12 cellular contexts compared by ENCODE assay signal in genomic region chr12:121964813-121965643, GRCh38. TPM values are rescaled to one million over a fixed set of nuclear protein-coding genes. Genes with fewer than 3 reads are reported as not detected.
DNase-seq lines count a peak whose midpoint lies in the region; ATAC-seq, FAIRE-seq and TF ChIP-seq lines count a peak whose summit lies in the region.
"Had no signal": no experiment of that assay in that cellular context is flagged by ENCODE, and none has a peak within 500 bp of the region (broad histone marks: within the 10 kb centered on the region; RNA-seq: fewer than 3 reads in every experiment).

No MANE protein-coding gene starts in this region.

- peaks cover 4% of the 10 kb centered on the region for H3K4me1 ChIP-seq in IMR-90 (ENCODE audit: control insufficient read depth, insufficient read depth, low read length)
- peaks cover 0 to 28% (median 9%) of the 10 kb centered on the region in 6 donors for H3K4me1 ChIP-seq in spleen

- peaks cover 0 to 5% of the 10 kb centered on the region in 2 experiments; a peak in 1 of 4 replicates for H3K79me1 ChIP-seq in IMR-90 (ENCODE audit: low read depth in 1 of 2, low read length in 2 of 2)

- H3K36me3 ChIP-seq in IMR-90 (ENCODE audit: control insufficient read depth, insufficient read depth, low read length) (peaks cover 22% of the 10 kb centered on the region; the same call in 1 of the 2 replicates), bronchial epithelial cell (ENCODE audit: control insufficient read depth, insufficient read depth, low read length) (peaks cover 26% of the 10 kb centered on the region), spleen (peaks cover 0 to 6% (median 0%) of the 10 kb centered on the region in 6 donors)

- no TSS peak for BruUV-seq in IMR-90 (replicated peaks; lab: Mats Ljungman, UMichigan)

- in situ Hi-C loops in IMR-90 (cut with MboI; ENCODE audit: low sequenced_read_pairs): no loop called here

- ATAC-seq in IMR-90 (ENCODE audit: low read depth) (peak; percentile 67), GM21447 (IDR thresholded peaks at IDR 0.05; ENCODE audit: unreplicated experiment) (no peak)
- ATAC-seq: GM23338; stimulated activated naive CD8-positive, alpha-beta T cell treated with anti-CD3 and anti-CD28 coated beads, Interleukin-15, amount 100 ng/mL, for 72 hours had no signal

- H3K56ac ChIP-seq in IMR-90 (ENCODE audit: extremely low read depth, insufficient read depth, low read length): no peak overlapping the region

- no peak overlapping the region for H3K4me3 ChIP-seq in IMR-90 (ENCODE audit: insufficient read depth, low read depth, low read length)
- no peak overlapping the region for H3K4me3 ChIP-seq in bronchial epithelial cell (ENCODE audit: low read depth, low read length)
- H3K4me3 ChIP-seq in spleen: no peak overlapping the region
- H3K4me3 ChIP-seq: GM23338 had no signal

- H4K5ac ChIP-seq in IMR-90 (ENCODE audit: low read depth, low read length): no peak overlapping the region

- no peak for TF ChIP-seq RAD21 in IMR-90 (IDR thresholded peaks at IDR 0.05; ENCODE audit: low read length)

- TF ChIP-seq CTCF in IMR-90 (conservative IDR thresholded peaks at IDR 0.05; ENCODE audit: low read depth, low read length): no peak
- no peak for TF ChIP-seq CTCF in bronchial epithelial cell (IDR thresholded peaks at IDR 0.05; ENCODE audit: insufficient read depth, low read length, severe bottlenecking)
- no peak for TF ChIP-seq CTCF in spleen (IDR thresholded peaks at IDR 0.05 in 8 of 11, conservative IDR thresholded peaks at IDR 0.05 in 3 of 11)

- H3K9me3 ChIP-seq in IMR-90 (ENCODE audit: control insufficient read depth, insufficient read depth, low read length) (no peaks in the 10 kb centered on the region), spleen (no peaks in the 10 kb centered on the region)

- POLR2A ChIA-PET in IMR-90 (lab: Charles Lee; ENCODE audit: unreplicated experiment): interaction anchor here (0.6 kb wide), 1 partner anchor 237 kb away, joined by 6 read pairs; no protein-coding TSS in a partner anchor

- no peak overlapping the region for H2BK5ac ChIP-seq in IMR-90 (ENCODE audit: low read depth, low read length, poor library complexity, severe bottlenecking)

- dilution Hi-C loops in IMR-90 (cut with HindIII; ENCODE audit: low sequenced_read_pairs, unreplicated experiment): no loop called here

- H2BK15ac ChIP-seq in IMR-90 (ENCODE audit: low read depth, low read length): no peak overlapping the region

- H3K27me3 ChIP-seq in IMR-90 (ENCODE audit: control insufficient read depth, insufficient read depth, low read length) (no peaks in the 10 kb centered on the region), bronchial epithelial cell (ENCODE audit: control insufficient read depth, insufficient read depth, low read length) (no peaks in the 10 kb centered on the region), spleen (replicated peaks in 1 of 7) (no peaks in the 10 kb centered on the region)

- H2AK5ac ChIP-seq in IMR-90 (ENCODE audit: low read depth, low read length): no peak overlapping the region

- no peak overlapping the region for H2BK20ac ChIP-seq in IMR-90 (ENCODE audit: low read depth, low read length)

- CTCF ChIA-PET in IMR-90 (lab: Yijun Ruan, JAX): no interaction called here

- TF ChIP-seq POLR2A in IMR-90 (IDR thresholded peaks at IDR 0.05; ENCODE audit: low read depth, low read length) (no peak), spleen (IDR thresholded peaks at IDR 0.05) (no peak)

- no peak overlapping the region for H3K4ac ChIP-seq in IMR-90 (ENCODE audit: low read depth, low read length)

- H3K27ac ChIP-seq in IMR-90 (ENCODE audit: insufficient read depth, low read length) (no peak overlapping the region), spleen (no peak overlapping the region)

- H4K20me1 ChIP-seq in IMR-90 (ENCODE audit: insufficient read depth, low read length): no peaks in the 10 kb centered on the region

- no peak overlapping the region for H4K8ac ChIP-seq in IMR-90 (ENCODE audit: low read depth in 2 of 2, low read length in 2 of 2)

- FAIRE-seq in bronchial epithelial cell (lab: Jason Lieb, UNC): no peak

- no peak overlapping the region for H2AFZ ChIP-seq in IMR-90 (replicated peaks; ENCODE audit: low read length, poor library complexity)
- H2AFZ ChIP-seq: GM23338 had no signal

- WGBS in IMR-90 (ENCODE audit: extremely low coverage in 2 of 2, insufficient read length in 1 of 2), 2 experiments: no CpG with 5 or more reads among the region's 9 CpGs
- 59 to 74% (median 70%) methylated on average over 9 of the region's 9 CpGs for WGBS in spleen, 5 donors

- intact Hi-C loops in IMR-90 (cut with micrococcal nuclease): no loop called here
- intact Hi-C loops in spleen (cut with DNase I; ENCODE audit: low total_unique reads): no loop called here

- H3K9ac ChIP-seq in IMR-90 (ENCODE audit: low read depth, low read length): no peak overlapping the region

- H3K9me1 ChIP-seq in IMR-90 (ENCODE audit: insufficient read depth, low read length): peaks cover 9% of the 10 kb centered on the region

- no peak overlapping the region for H3K23ac ChIP-seq in IMR-90 (ENCODE audit: low read depth, low read length)

- H2AK9ac ChIP-seq in IMR-90 (replicated peaks; ENCODE audit: low read depth, low read length, poor library complexity): no peak overlapping the region

- no peak overlapping the region for H3K14ac ChIP-seq in IMR-90 (replicated peaks; ENCODE audit: low read depth, low read length)

- H3K4me2 ChIP-seq in IMR-90 (ENCODE audit: low read depth, low read length): peak overlapping the region; percentile 6; the same call in 1 of the 2 replicates
- H3K4me2 ChIP-seq: GM23338 had no signal

- no peak overlapping the region for H3K18ac ChIP-seq in IMR-90 (ENCODE audit: low read depth, low read length)

- no peak overlapping the region for H2BK120ac ChIP-seq in IMR-90 (ENCODE audit: low read depth, low read length)

- DNase-seq in COLO829 (ENCODE audit: low spot score) (peak; percentile 70), IMR-90 (peak; percentile 61), bronchial epithelial cell (ENCODE audit: low read depth) (peak; percentile 17), myocyte (ENCODE audit: low read depth) (peak; percentile 57), NCI-H2227 treated with DMSO at 0.1 percent for 48 hours (lab: John Stamatoyannopoulos, UW) (no peak), inferior parietal cortex (ENCODE audit: extremely low spot score) (no peak), spleen (no peak)
- DNase-seq: activated effector memory CD4-positive, alpha-beta T cell treated with Interleukin-2 at 50 U/mL for 16 hours; NCI-H1436 treated with DMSO at 0.1 percent for 48 hours; stimulated activated naive CD8-positive, alpha-beta T cell treated with anti-CD3 and anti-CD28 coated beads, Interleukin-15, amount 100 ng/mL, for 72 hours had no signal

- no peak overlapping the region for H4K91ac ChIP-seq in IMR-90 (ENCODE audit: insufficient read depth, low read depth, low read length)

TF ChIP-seq in IMR-90, 13 proteins besides CTCF, POLR2A, EP300 and RAD21:
- TF ChIP-seq NFE2L2 (IDR thresholded peaks at IDR 0.05; ENCODE audit: low read depth, low read length) (no peak), CHD1 (IDR thresholded peaks at IDR 0.05; ENCODE audit: low read depth, low read length) (no peak), RCOR1 (IDR thresholded peaks at IDR 0.05; ENCODE audit: insufficient replicate concordance, low read length) (no peak), USF2 (IDR thresholded peaks at IDR 0.05; ENCODE audit: low read depth, low read length) (no peak), RFX5 (IDR thresholded peaks at IDR 0.05; ENCODE audit: low read depth, low read length) (no peak), CEBPB (IDR thresholded peaks at IDR 0.05; ENCODE audit: low read depth, low read length) (no peak), MAFK (IDR thresholded peaks at IDR 0.05; ENCODE audit: low read depth, low read length) (no peak)

RNA-seq across cellular contexts. Expression of gene CFAP251, which starts 46.6 kb away (rescaled TPM):
- total RNA-seq in IMR-90 (2012; rRNA removed) (9.1 and 9.4 TPM in 2 replicates), bronchial epithelial cell (13.7 and 13.8 TPM in 2 replicates), myocyte (0.99 and 2.5 TPM in 2 replicates), spleen (10 to 100 TPM in 1 of 7 donors, 1 to 10 TPM in 6; 3.0 to 10.5 (median 6.1) TPM)
- polyA plus RNA-seq in IMR-90 (2012; rRNA removed) (6.8 and 7.8 TPM in 2 replicates), spleen (1 to 10 TPM; 1.3 to 2.7 (median 1.7) TPM)
- 4.2 and 6.8 TPM in 2 replicates for polyA plus RNA-seq in IMR-90 (2012; cell fraction: cytosol; rRNA removed)
- polyA plus RNA-seq in IMR-90 (2012; cell fraction: nucleus; rRNA removed; ENCODE audit: low replicate concordance): 5.3 and 12.5 TPM in 2 replicates
- polyA plus RNA-seq in myocyte (2012): 2.1 TPM

RNA-seq across cellular contexts. Expression of gene BCL7A, which starts 56.7 kb away (rescaled TPM):
- total RNA-seq in IMR-90 (2012; rRNA removed): 5.6 and 6.1 TPM in 2 replicates
- polyA plus RNA-seq in IMR-90 (2012; rRNA removed): 7.9 and 8.6 TPM in 2 replicates
- 6.7 and 7.3 TPM in 2 replicates for polyA plus RNA-seq in IMR-90 (2012; cell fraction: cytosol; rRNA removed)
- 6.3 and 6.4 TPM in 2 replicates for polyA plus RNA-seq in IMR-90 (2012; cell fraction: nucleus; rRNA removed; ENCODE audit: low replicate concordance)
- total RNA-seq in bronchial epithelial cell: 16.3 and 17.1 TPM in 2 replicates
- 14.0 and 17.2 TPM in 2 replicates for total RNA-seq in myocyte
- polyA plus RNA-seq in myocyte (2012): 7.7 TPM
- total RNA-seq in spleen: 10 to 100 TPM in 1 of 7 donors, 1 to 10 TPM in 6; 4.2 to 10.1 (median 8.1) TPM
- polyA plus RNA-seq in spleen: 1 to 10 TPM; 2.5 to 4.8 (median 3.8) TPM

Comparison
In these comparisons a context has a peak if more than half of its experiments do, and no peak if none do; other contexts are left out.
1. DNase-seq: peak in COLO829 (single experiment), IMR-90 (single experiment), bronchial epithelial cell (single experiment) and myocyte (single experiment); none in NCI-H2227 treated with DMSO at 0.1 percent for 48 hours (single experiment), inferior parietal cortex (single experiment) and spleen (single experiment).